In the genomic region with DNA sequence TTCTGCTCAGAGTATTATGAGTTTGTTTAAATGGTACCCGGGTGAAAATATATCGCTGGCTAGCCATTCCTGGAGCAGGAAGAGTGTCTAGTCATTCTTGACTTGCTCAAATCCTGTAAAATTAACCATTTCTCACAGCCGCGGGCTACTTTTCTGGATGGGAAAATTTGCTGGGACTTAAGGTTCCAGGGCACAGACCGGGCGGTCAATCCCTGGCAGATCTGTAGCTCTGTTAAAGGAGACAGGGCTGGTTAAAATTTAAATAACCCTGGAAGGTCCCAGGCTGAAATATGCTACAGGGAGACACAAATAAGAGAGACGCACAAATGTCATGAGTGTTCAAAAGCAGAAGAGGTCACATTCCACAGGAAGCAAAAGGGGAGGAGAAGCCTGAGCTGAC, we compare ENCODE assay signal across 35 cellular contexts.
"Had no signal": no experiment of that assay in that cellular context is flagged by ENCODE, and none has a peak within 500 bp of the region (broad histone marks: within the 10 kb centered on the region; RNA-seq: fewer than 3 reads in every experiment).

No MANE protein-coding gene starts in this region.

- H3K4me1 Mint-ChIP-seq: activated naive CD4-positive, alpha-beta T cell treated with anti-CD3 and anti-CD28 coated beads, Interleukin-2, amount 10 ng/mL, durations not matched to agents 7 days and 5 days; activated naive CD4-positive, alpha-beta T cell treated with anti-CD3 and anti-CD28 coated beads, Interleukin-2, amount 50 U/mL, for 24 hours; activated naive CD8-positive, alpha-beta T cell treated with anti-CD3 and anti-CD28 coated beads for 36 hours; activated naive CD8-positive, alpha-beta T cell treated with anti-CD3 and anti-CD28 coated beads, Interleukin-2, amount 10 ng/mL, durations not matched to agents 7 days and 5 days; activated naive CD8-positive, alpha-beta T cell treated with anti-CD3 and anti-CD28 coated beads, Interleukin-2, amount 50 U/mL, for 24 hours; activated T-helper 17 cell treated with anti-CD3 and anti-CD28 coated beads, Interleukin-2, amount 50 U/mL, for 72 hours; central memory CD8-positive, alpha-beta T cell had no signal

- H3K36me3 Mint-ChIP-seq: activated naive CD4-positive, alpha-beta T cell treated with anti-CD3 and anti-CD28 coated beads, Interleukin-2, amount 10 ng/mL, durations not matched to agents 7 days and 5 days; activated naive CD4-positive, alpha-beta T cell treated with anti-CD3 and anti-CD28 coated beads, Interleukin-2, amount 50 U/mL, for 24 hours; activated naive CD4-positive, alpha-beta T cell treated with anti-CD3 and anti-CD28 coated beads, Interleukin-2, amount 50 U/mL, for 72 hours; activated naive CD8-positive, alpha-beta T cell treated with anti-CD3 and anti-CD28 coated beads for 36 hours; activated naive CD8-positive, alpha-beta T cell treated with anti-CD3 and anti-CD28 coated beads, Interleukin-2, amount 10 ng/mL, durations not matched to agents 7 days and 5 days; brain had no signal

- H3K27me3 Mint-ChIP-seq: activated naive CD4-positive, alpha-beta T cell treated with anti-CD3 and anti-CD28 coated beads, Interleukin-2, amount 10 ng/mL, durations not matched to agents 7 days and 5 days; activated naive CD4-positive, alpha-beta T cell treated with anti-CD3 and anti-CD28 coated beads, Interleukin-2, amount 50 U/mL, for 24 hours; activated naive CD8-positive, alpha-beta T cell treated with anti-CD3 and anti-CD28 coated beads, Interleukin-2, amount 50 U/mL, for 24 hours; activated T-cell treated with anti-CD3 and anti-CD28 coated beads, Interleukin-2, amount 50 U/mL, for 24 hours; brain; central memory CD8-positive, alpha-beta T cell had no signal

- ATAC-seq: activated naive CD4-positive, alpha-beta T cell treated with anti-CD3 and anti-CD28 coated beads, Interleukin-2, amount 50 U/mL, for 72 hours; activated naive CD8-positive, alpha-beta T cell treated with anti-CD3 and anti-CD28 coated beads, Interleukin-2, amount 50 U/mL, for 24 hours; activated T-cell treated with anti-CD3 and anti-CD28 coated beads, Interleukin-2, amount 50 U/mL, for 4 hours; activated T-cell treated with anti-CD3 and anti-CD28 coated beads, Interleukin-2, amount 50 U/mL, for 72 hours; activated T-helper 17 cell treated with anti-CD3 and anti-CD28 coated beads, Interleukin-2, amount 50 U/mL, for 72 hours; body of pancreas had no signal

- DNase-seq: activated effector memory CD4-positive, alpha-beta T cell treated with anti-CD3 and anti-CD28 coated beads, Interleukin-2, amount 50 U/mL, for 16 hours; activated effector memory CD4-positive, alpha-beta T cell treated with Interleukin-2 at 50 U/mL for 16 hours; activated gamma-delta T cell; activated gamma-delta T cell treated with Interleukin-2 at 50 U/mL for 16 hours; activated naive CD4-positive, alpha-beta T cell; activated naive CD4-positive, alpha-beta T cell treated with anti-CD3 and anti-CD28 coated beads for 36 hours; activated naive CD4-positive, alpha-beta T cell treated with anti-CD3 and anti-CD28 coated beads, Interleukin-2, amount 10 ng/mL, durations not matched to agents 7 days and 5 days; activated naive CD4-positive, alpha-beta T cell treated with anti-CD3 and anti-CD28 coated beads, Interleukin-2, amount 50 U/mL, for 16 hours; activated naive CD4-positive, alpha-beta T cell treated with Interleukin-2 at 50 U/mL for 16 hours; activated naive CD8-positive, alpha-beta T cell treated with anti-CD3 and anti-CD28 coated beads for 36 hours; activated naive CD8-positive, alpha-beta T cell treated with anti-CD3 and anti-CD28 coated beads, Interleukin-2, amount 10 ng/mL, durations not matched to agents 7 days and 5 days; activated naive CD8-positive, alpha-beta T cell treated with anti-CD3 and anti-CD28 coated beads, Interleukin-2, amount 50 U/mL, for 24 hours; activated T-cell treated with anti-CD3 and anti-CD28 coated beads, Interleukin-2, amount 50 U/mL, for 1 hour; activated T-cell treated with anti-CD3 and anti-CD28 coated beads, Interleukin-2, amount 50 U/mL, for 24 hours; activated T-cell treated with anti-CD3 and anti-CD28 coated beads, Interleukin-2, amount 50 U/mL, for 4 hours; activated T-cell treated with anti-CD3 and anti-CD28 coated beads, Interleukin-2, amount 50 U/mL, for 48 hours; activated T-cell treated with anti-CD3 and anti-CD28 coated beads, Interleukin-2, amount 50 U/mL, for 72 hours; adrenal gland; amniotic stem cell; amygdala; anterior cingulate cortex; aorta; body of pancreas; brain microvascular endothelial cell; caudate nucleus; central memory CD4-positive, alpha-beta T cell; cerebellar nuclear complex had no signal

- H3K27ac Mint-ChIP-seq: activated naive CD4-positive, alpha-beta T cell treated with anti-CD3 and anti-CD28 coated beads for 36 hours; activated naive CD4-positive, alpha-beta T cell treated with anti-CD3 and anti-CD28 coated beads, Interleukin-2, amount 10 ng/mL, durations not matched to agents 7 days and 5 days; activated naive CD4-positive, alpha-beta T cell treated with anti-CD3 and anti-CD28 coated beads, Interleukin-2, amount 50 U/mL, for 24 hours; activated naive CD4-positive, alpha-beta T cell treated with anti-CD3 and anti-CD28 coated beads, Interleukin-2, amount 50 U/mL, for 72 hours; activated naive CD8-positive, alpha-beta T cell; activated naive CD8-positive, alpha-beta T cell treated with anti-CD3 and anti-CD28 coated beads for 36 hours; activated naive CD8-positive, alpha-beta T cell treated with anti-CD3 and anti-CD28 coated beads, Interleukin-2, amount 10 ng/mL, durations not matched to agents 7 days and 5 days; activated naive CD8-positive, alpha-beta T cell treated with anti-CD3 and anti-CD28 coated beads, Interleukin-2, amount 50 U/mL, for 24 hours; activated T-cell treated with anti-CD3 and anti-CD28 coated beads, Interleukin-2, amount 50 U/mL, for 24 hours; activated T-cell treated with anti-CD3 and anti-CD28 coated beads, Interleukin-2, amount 50 U/mL, for 72 hours; activated T-helper 1 cell treated with anti-CD3 and anti-CD28 coated beads, Interleukin-12 subunit alpha, Interleukin-12 subunit beta, Interleukin-2, Interleukin-4 antibody, amounts not matched to agents 30 ng/mL and 10 ng/mL and 1 ng/mL, durations not matched to agents 14 hours and 24 hours and 36 hours; activated T-helper 17 cell treated with anti-CD3 and anti-CD28 coated beads, Interleukin-2, amount 50 U/mL, for 72 hours; activated T-helper 2 cell treated with anti-CD3 and anti-CD28 coated beads, Interferon-gamma antibody, Interleukin-2, Interleukin-4, amounts not matched to agents 10 μg/mL and 5 μg/mL and 100 μg/mL, durations not matched to agents 14 hours and 24 hours and 36 hours had no signal

- H3K9me3 Mint-ChIP-seq: activated naive CD4-positive, alpha-beta T cell treated with anti-CD3 and anti-CD28 coated beads, Interleukin-2, amount 10 ng/mL, durations not matched to agents 7 days and 5 days; activated T-helper 1 cell treated with anti-CD3 and anti-CD28 coated beads, Interleukin-12 subunit alpha, Interleukin-12 subunit beta, Interleukin-2, Interleukin-4 antibody, amounts not matched to agents 30 ng/mL and 10 ng/mL and 1 ng/mL, durations not matched to agents 14 hours and 24 hours and 36 hours had no signal

- H3K4me3 Mint-ChIP-seq: activated naive CD4-positive, alpha-beta T cell treated with anti-CD3 and anti-CD28 coated beads for 36 hours; activated naive CD4-positive, alpha-beta T cell treated with anti-CD3 and anti-CD28 coated beads, Interleukin-2, amount 10 ng/mL, durations not matched to agents 7 days and 5 days; activated naive CD4-positive, alpha-beta T cell treated with anti-CD3 and anti-CD28 coated beads, Interleukin-2, amount 50 U/mL, for 24 hours; activated naive CD8-positive, alpha-beta T cell; activated naive CD8-positive, alpha-beta T cell treated with anti-CD3 and anti-CD28 coated beads for 36 hours; activated naive CD8-positive, alpha-beta T cell treated with anti-CD3 and anti-CD28 coated beads, Interleukin-2, amount 10 ng/mL, durations not matched to agents 7 days and 5 days; activated naive CD8-positive, alpha-beta T cell treated with anti-CD3 and anti-CD28 coated beads, Interleukin-2, amount 50 U/mL, for 24 hours; activated T-cell treated with anti-CD3 and anti-CD28 coated beads, Interleukin-2, amount 50 U/mL, for 24 hours; activated T-cell treated with anti-CD3 and anti-CD28 coated beads, Interleukin-2, amount 50 U/mL, for 4 hours; activated T-cell treated with anti-CD3 and anti-CD28 coated beads, Interleukin-2, amount 50 U/mL, for 72 hours; activated T-helper 1 cell treated with anti-CD3 and anti-CD28 coated beads, Interleukin-12 subunit alpha, Interleukin-12 subunit beta, Interleukin-2, Interleukin-4 antibody, amounts not matched to agents 30 ng/mL and 10 ng/mL and 1 ng/mL, durations not matched to agents 14 hours and 24 hours and 36 hours; activated T-helper 17 cell treated with anti-CD3 and anti-CD28 coated beads, Interleukin-2, amount 50 U/mL, for 72 hours; brain; central memory CD8-positive, alpha-beta T cell had no signal
